Comparison of ENCODE assay signal across 23 cellular contexts in genomic region chr2:6656633-6657032, GRCh38.
"Had no signal": no experiment of that assay in that cellular context is flagged by ENCODE, and none has a peak within 500 bp of the region (broad histone marks: within the 10 kb centered on the region; RNA-seq: fewer than 3 reads in every experiment).

No MANE protein-coding gene starts in this region.

- ATAC-seq: HepG2 had no signal

- DNase-seq: IMR-90, Karpas-422, KG1, MG63, NCI-H1092, NCI-H1105 treated with DMSO at 0.1 percent for 48 hours, NCI-H1417 treated with DMSO at 0.1 percent for 48 hours, NCI-H187, NCI-H2029, NCI-H2081 treated with DMSO at 0.1 percent for 48 hours, NCI-H2171, NCI-H226, NCI-H446, NCI-H510A, NCI-H524 treated with DMSO at 0.1 percent for 48 hours, NCI-H69, NCI-H774, Right ventricle myocardium superior, RPMI8226, SIG-M5, SK-N-SH, SW 1271 had no signal
